9 cellular contexts compared by ENCODE assay signal in the genomic region with DNA sequence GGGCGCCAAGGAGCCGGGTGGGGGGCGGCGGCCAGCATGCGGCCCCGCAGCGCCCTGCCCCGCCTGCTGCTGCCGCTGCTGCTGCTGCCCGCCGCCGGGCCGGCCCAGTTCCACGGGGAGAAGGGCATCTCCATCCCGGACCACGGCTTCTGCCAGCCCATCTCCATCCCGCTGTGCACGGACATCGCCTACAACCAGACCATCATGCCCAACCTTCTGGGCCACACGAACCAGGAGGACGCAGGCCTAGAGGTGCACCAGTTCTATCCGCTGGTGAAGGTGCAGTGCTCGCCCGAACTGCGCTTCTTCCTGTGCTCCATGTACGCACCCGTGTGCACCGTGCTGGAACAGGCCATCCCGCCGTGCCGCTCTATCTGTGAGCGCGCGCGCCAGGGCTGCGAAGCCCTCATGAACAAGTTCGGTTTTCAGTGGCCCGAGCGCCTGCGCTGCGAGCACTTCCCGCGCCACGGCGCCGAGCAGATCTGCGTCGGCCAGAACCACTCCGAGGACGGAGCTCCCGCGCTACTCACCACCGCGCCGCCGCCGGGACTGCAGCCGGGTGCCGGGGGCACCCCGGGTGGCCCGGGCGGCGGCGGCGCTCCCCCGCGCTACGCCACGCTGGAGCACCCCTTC. TPM values are rescaled to one million over a fixed set of nuclear protein-coding genes. Genes with fewer than 3 reads are reported as not detected.
DNase-seq lines count a peak whose midpoint lies in the region; ATAC-seq and TF ChIP-seq lines count a peak whose summit lies in the region.
"Had no signal": no experiment of that assay in that cellular context is flagged by ENCODE, and none has a peak within 500 bp of the region (broad histone marks: within the 10 kb centered on the region; RNA-seq: fewer than 3 reads in every experiment).

No MANE protein-coding gene starts in this region.

- H3K4me1 ChIP-seq in BE2C (peaks cover 3% of the 10 kb centered on the region; the same call in 1 of the 2 replicates), lung (ENCODE audit: control insufficient read depth in 2 of 2, insufficient read depth in 2 of 2, low read length in 2 of 2) (peaks cover 0 to 6% of the 10 kb centered on the region in 2 donors), thyroid gland (peaks cover 4 to 14% of the 10 kb centered on the region in 2 donors)

- H3K9me3 ChIP-seq in BE2C (no peaks in the 10 kb centered on the region), lung (ENCODE audit: control insufficient read depth in 2 of 2, insufficient read depth in 1 of 2, low read length in 1 of 2) (peaks cover 0 to 2% of the 10 kb centered on the region in 2 donors), thyroid gland (no peaks in the 10 kb centered on the region)
- H3K9me3 ChIP-seq: neutrophil had no signal

- no peaks in the 10 kb centered on the region for H3K36me3 Mint-ChIP-seq in T-cell

- ATAC-seq in T-cell (replicated peaks in 1 of 4) (peak; percentile 57 to 70 (median 64)), lung (ENCODE audit: insufficient read depth, low FRiP score) (peak; percentile 37), GM18502 (IDR thresholded peaks at IDR 0.05; ENCODE audit: poor library complexity, unreplicated experiment) (no peak), GM21526 (IDR thresholded peaks at IDR 0.05; ENCODE audit: low FRiP score, unreplicated experiment) (no peak)

- WGBS in lung, 2 donors = 1 to 2% methylated on average over 51 to 69 of the region's 69 CpGs
- 1% methylated on average over 26 of the region's 69 CpGs; no CpG with 5 or more reads in 1 of the 2 donors for WGBS in thyroid gland, 2 donors

- peak overlapping the region; percentile 61 to 91 for H3K27ac ChIP-seq in coronary artery
- peak overlapping the region in 1 of 2 donors; percentile 46 for H3K27ac ChIP-seq in lung (ENCODE audit: low read depth in 1 of 2, low read length in 1 of 2)
- no peak overlapping the region for H3K27ac ChIP-seq in thyroid gland
- H3K27ac ChIP-seq: neutrophil had no signal

- peak overlapping the region in 1 of 2 donors; percentile 23 for H3K27ac Mint-ChIP-seq in T-cell

- TF ChIP-seq CTCF in BE2C (IDR thresholded peaks at IDR 0.05; ENCODE audit: low read depth, low read length) (no peak), coronary artery (IDR thresholded peaks at IDR 0.05) (no peak), lung (IDR thresholded peaks at IDR 0.05; ENCODE audit: control extremely low read depth, extremely low read depth) (no peak), thyroid gland (IDR thresholded peaks at IDR 0.05) (no peak)

- H3K4me3 ChIP-seq in BE2C (ENCODE audit: low read depth, low read length) (peak overlapping the region; percentile 71), H7 (ENCODE audit: insufficient read depth, low read depth, low read length) (peak overlapping the region; percentile 78), coronary artery (peak overlapping the region; percentile 85), lung (peak overlapping the region; percentile 36), thyroid gland (replicated peaks in 1 of 3) (peak overlapping the region in 1 of 3 donors; percentile 63)

- intact Hi-C loops in thyroid gland (cut with DNase I) = no loop called here

- H3K36me3 ChIP-seq in BE2C = no peaks in the 10 kb centered on the region
- H3K36me3 ChIP-seq in H7 (replicated peaks; ENCODE audit: control insufficient read depth, insufficient read depth, low read length) = no peaks in the 10 kb centered on the region
- no peaks in the 10 kb centered on the region for H3K36me3 ChIP-seq in lung (ENCODE audit: control insufficient read depth in 2 of 2, insufficient read depth in 2 of 2, low read length in 2 of 2)
- H3K36me3 ChIP-seq in thyroid gland = no peaks in the 10 kb centered on the region
- H3K36me3 ChIP-seq: neutrophil had no signal

- peak; percentile 60 for DNase-seq in BE2C
- peak; percentile 70 for DNase-seq in H7
- peak in 18 of 34 experiments; percentile 5 to 43 (median 20) for DNase-seq in T-cell
- no peak for DNase-seq in coronary artery (ENCODE audit: low spot score)
- DNase-seq in lung (ENCODE audit: low spot score) = no peak
- DNase-seq in thyroid gland = peak; percentile 34 to 56

- no peak for TF ChIP-seq POLR2A in thyroid gland (IDR thresholded peaks at IDR 0.05)

- no peaks in the 10 kb centered on the region for H3K27me3 ChIP-seq in BE2C
- H3K27me3 ChIP-seq in H7 (ENCODE audit: control insufficient read depth, insufficient read depth, low read length) = peaks cover 50% of the 10 kb centered on the region
- no peaks in the 10 kb centered on the region for H3K27me3 ChIP-seq in lung (ENCODE audit: control insufficient read depth, insufficient read depth)
- H3K27me3 ChIP-seq in thyroid gland = no peaks in the 10 kb centered on the region

- H3K27me3 Mint-ChIP-seq in T-cell = peaks cover 63 to 73% of the 10 kb centered on the region in 2 donors

- H3K4me3 Mint-ChIP-seq in T-cell = peak overlapping the region; percentile 73 to 90 (median 88)

- H3K4me1 Mint-ChIP-seq in T-cell = peaks cover 26 to 32% (median 26%) of the 10 kb centered on the region in 3 donors

- POLR2A ChIA-PET in T-cell (lab: Charles Lee) = no interaction called here

- no peaks in the 10 kb centered on the region for H3K9me3 Mint-ChIP-seq in T-cell

- CTCF ChIA-PET in T-cell (lab: Charles Lee) = interaction anchor here in 1 of 2 donors (1.0 kb wide), 1 partner anchor 9 kb away, joined by 4 read pairs; no protein-coding TSS in a partner anchor

RNA-seq across cellular contexts. Expression of a gene that starts 0.5 kb away (rescaled TPM):
- polyA plus RNA-seq in BE2C (2012; ENCODE audit: insufficient read depth, insufficient read length, low read depth) = 5.2 TPM
- 21.1 and 28.3 TPM in 2 replicates for total RNA-seq in H7 (2014; rRNA removed; shearing (Covaris generic))
- under 1 TPM in 3 of 5 donors, not detected in 2; 0.20 to 0.38 (median 0.38) TPM for total RNA-seq in T-cell
- total RNA-seq in lung = 10 to 100 TPM in 1 of 2 donors, 1 to 10 TPM in 1; 8.3 to 14.1 TPM
- polyA plus RNA-seq in lung = 1 to 10 TPM; 3.8 to 5.5 TPM
- 1 to 10 TPM; 1.8 to 7.1 (median 4.5) TPM for total RNA-seq in thyroid gland

RNA-seq across cellular contexts. Expression of a gene that starts 54.6 kb away (rescaled TPM):
- polyA plus RNA-seq in BE2C (2012; ENCODE audit: insufficient read depth, insufficient read length, low read depth) = 42.2 TPM
- 16.9 and 23.2 TPM in 2 replicates for total RNA-seq in H7 (2014; rRNA removed; shearing (Covaris generic))
- total RNA-seq in T-cell = 10 to 100 TPM; 68.1 to 86.0 (median 69.0) TPM
- total RNA-seq in lung = 10 to 100 TPM; 36.2 to 62.0 TPM
- 10 to 100 TPM in 1 of 2 donors, 1 to 10 TPM in 1; 8.9 to 11.4 TPM for polyA plus RNA-seq in lung
- 100 to 1,000 TPM in 1 of 4 donors, 10 to 100 TPM in 3; 52.7 to 106 (median 57.7) TPM for total RNA-seq in thyroid gland

Comparison
In these comparisons a context has a peak if more than half of its experiments do, and no peak if none do; other contexts are left out.
1. DNase-seq: peak in BE2C (single experiment), H7 (single experiment), T-cell (18 of 34) and thyroid gland (2 of 2); none in coronary artery (single experiment) and lung (single experiment).
2. ATAC-seq: peak in T-cell (4 of 4) and lung (single experiment); none in GM18502 (single experiment) and GM21526 (single experiment).
3. H3K27ac ChIP-seq: peak in coronary artery (2 of 2); none in thyroid gland (0 of 3).